Comparison of ENCODE assay signal across 1 cellular context in the genomic region with DNA sequence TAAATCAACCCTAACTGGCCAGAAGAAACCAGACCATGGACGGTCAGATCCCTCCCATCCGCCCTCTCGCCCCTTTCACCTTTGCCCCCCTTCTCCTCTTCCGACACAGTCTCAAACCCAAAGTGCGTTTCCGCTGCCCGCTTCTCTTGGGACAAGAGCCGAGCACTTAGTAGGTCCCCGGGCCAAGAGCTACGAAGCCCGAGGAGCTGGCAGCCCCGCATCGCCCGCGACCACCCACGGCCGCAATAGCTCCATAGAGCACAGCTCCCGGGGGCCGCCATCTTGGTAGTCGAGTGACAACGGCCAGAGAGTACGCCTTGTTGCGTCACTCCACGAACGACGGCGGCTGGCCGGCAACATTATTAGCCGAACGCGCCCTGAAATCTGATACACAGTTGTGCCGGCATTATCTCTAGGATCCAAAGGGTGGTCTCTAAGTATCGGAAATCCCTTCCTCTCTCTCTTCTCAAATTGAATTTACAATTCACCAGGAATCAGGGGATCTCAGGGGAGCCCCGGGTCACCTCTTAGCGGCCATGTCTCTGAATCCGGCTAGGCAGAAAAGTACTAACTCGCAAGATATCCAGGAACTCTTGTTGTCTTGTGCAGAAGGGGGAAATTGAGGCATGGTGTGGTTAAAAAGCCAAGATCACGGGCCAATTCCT.
TF ChIP-seq lines count a peak whose summit lies in the region.

Gene COQ5 (minus strand): TSS at position 298 of the 665 bp plus-strand sequence. CDS start 17 bp downstream, at position 281.

TF ChIP-seq in HEK293, 187 proteins besides CTCF, POLR2A, EP300 and RAD21 (continued from another document and continues in another):
- TF ChIP-seq REST (tag by site-specific recombination; IDR thresholded peaks at IDR 0.05) (no peak), TSHZ1 (tag by site-specific recombination; IDR thresholded peaks at IDR 0.05; ENCODE audit: borderline replicate concordance) (peak; percentile 10; the same call in 1 of the 2 replicates), ZNF24 (tag by site-specific recombination; IDR thresholded peaks at IDR 0.05) (peak; percentile 78; the same call in 1 of the 2 replicates), ZNF580 (tag by site-specific recombination; IDR thresholded peaks at IDR 0.05) (peak; percentile 71; the same call in 1 of the 2 replicates), ZNF645 (tag by site-specific recombination; IDR thresholded peaks at IDR 0.05) (no peak), ZNF37A (tag by site-specific recombination; IDR thresholded peaks at IDR 0.05) (no peak), ZNF558 (tag by site-specific recombination; IDR thresholded peaks at IDR 0.05) (peak; percentile 55; the same call in 1 of the 2 replicates), ZFP37 (tag by site-specific recombination; IDR thresholded peaks at IDR 0.05) (peak; percentile 83; the same call in 1 of the 2 replicates), PBX3 (CRISPR knock-in tag; IDR thresholded peaks at IDR 0.05) (no peak), ZBTB10 (tag by site-specific recombination; IDR thresholded peaks at IDR 0.05) (peak; percentile 73; the same call in 1 of the 2 replicates), ZNF677 (tag by site-specific recombination; IDR thresholded peaks at IDR 0.05) (0 out of 2 replicates have a peak, but pooled peaks have one; percentile 10), YY2 (tag by site-specific recombination; IDR thresholded peaks at IDR 0.05) (peak; percentile 96), ZSCAN23 (tag by site-specific recombination; IDR thresholded peaks at IDR 0.05) (0 out of 2 replicates have a peak, but pooled peaks have one; percentile 78), ZNF366 (tag by site-specific recombination; conservative IDR thresholded peaks at IDR 0.05) (peak; percentile 43), ZNF501 (tag by site-specific recombination; IDR thresholded peaks at IDR 0.05) (peak; percentile 83), INSM2 (tag by site-specific recombination; IDR thresholded peaks at IDR 0.05) (peak; percentile 29; the same call in 1 of the 2 replicates), ZNF76 (tag by site-specific recombination; IDR thresholded peaks at IDR 0.05; ENCODE audit: borderline replicate concordance, low read depth) (peak; percentile 86), SCRT2 (tag by site-specific recombination; IDR thresholded peaks at IDR 0.05) (peak; percentile 72; the same call in 1 of the 2 replicates), BCL11B (tag by site-specific recombination; IDR thresholded peaks at IDR 0.05; ENCODE audit: low read depth) (peak; percentile 88), ZNF521 (tag by site-specific recombination; IDR thresholded peaks at IDR 0.05) (no peak), SP3 (tag by site-specific recombination; IDR thresholded peaks at IDR 0.05) (peak; percentile 86), GLIS2 (tag by site-specific recombination; IDR thresholded peaks at IDR 0.05) (peak; percentile 64; the same call in 1 of the 2 replicates), ZNF2 (tag by site-specific recombination; IDR thresholded peaks at IDR 0.05) (peak; percentile 92), ZNF585B (tag by site-specific recombination; IDR thresholded peaks at IDR 0.05) (no peak), GLIS1 (tag by site-specific recombination; IDR thresholded peaks at IDR 0.05) (peak; percentile 69), MZF1 (tag by site-specific recombination; IDR thresholded peaks at IDR 0.05; ENCODE audit: borderline replicate concordance) (peak; percentile 67; the same call in 1 of the 2 replicates), EGR2 (tag by site-specific recombination; IDR thresholded peaks at IDR 0.05; ENCODE audit: low read depth) (peak; percentile 83), ZNF341 (tag by site-specific recombination; IDR thresholded peaks at IDR 0.05; ENCODE audit: low read depth) (peak; percentile 51), ZNF623 (tag by site-specific recombination; IDR thresholded peaks at IDR 0.05) (peak; percentile 8; the same call in 1 of the 2 replicates), WT1 (tag by site-specific recombination; IDR thresholded peaks at IDR 0.05) (peak; percentile 63), ZNF621 (tag by site-specific recombination; IDR thresholded peaks at IDR 0.05) (no peak)
- TF ChIP-seq, protein P1, sequence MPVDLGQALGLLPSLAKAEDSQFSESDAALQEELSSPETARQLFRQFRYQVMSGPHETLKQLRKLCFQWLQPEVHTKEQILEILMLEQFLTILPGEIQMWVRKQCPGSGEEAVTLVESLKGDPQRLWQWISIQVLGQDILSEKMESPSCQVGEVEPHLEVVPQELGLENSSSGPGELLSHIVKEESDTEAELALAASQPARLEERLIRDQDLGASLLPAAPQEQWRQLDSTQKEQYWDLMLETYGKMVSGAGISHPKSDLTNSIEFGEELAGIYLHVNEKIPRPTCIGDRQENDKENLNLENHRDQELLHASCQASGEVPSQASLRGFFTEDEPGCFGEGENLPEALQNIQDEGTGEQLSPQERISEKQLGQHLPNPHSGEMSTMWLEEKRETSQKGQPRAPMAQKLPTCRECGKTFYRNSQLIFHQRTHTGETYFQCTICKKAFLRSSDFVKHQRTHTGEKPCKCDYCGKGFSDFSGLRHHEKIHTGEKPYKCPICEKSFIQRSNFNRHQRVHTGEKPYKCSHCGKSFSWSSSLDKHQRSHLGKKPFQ (tag by site-specific recombination; IDR thresholded peaks at IDR 0.05), result 0 out of 2 replicates have a peak, but pooled peaks have one; percentile 40
- TF ChIP-seq, protein P2, sequence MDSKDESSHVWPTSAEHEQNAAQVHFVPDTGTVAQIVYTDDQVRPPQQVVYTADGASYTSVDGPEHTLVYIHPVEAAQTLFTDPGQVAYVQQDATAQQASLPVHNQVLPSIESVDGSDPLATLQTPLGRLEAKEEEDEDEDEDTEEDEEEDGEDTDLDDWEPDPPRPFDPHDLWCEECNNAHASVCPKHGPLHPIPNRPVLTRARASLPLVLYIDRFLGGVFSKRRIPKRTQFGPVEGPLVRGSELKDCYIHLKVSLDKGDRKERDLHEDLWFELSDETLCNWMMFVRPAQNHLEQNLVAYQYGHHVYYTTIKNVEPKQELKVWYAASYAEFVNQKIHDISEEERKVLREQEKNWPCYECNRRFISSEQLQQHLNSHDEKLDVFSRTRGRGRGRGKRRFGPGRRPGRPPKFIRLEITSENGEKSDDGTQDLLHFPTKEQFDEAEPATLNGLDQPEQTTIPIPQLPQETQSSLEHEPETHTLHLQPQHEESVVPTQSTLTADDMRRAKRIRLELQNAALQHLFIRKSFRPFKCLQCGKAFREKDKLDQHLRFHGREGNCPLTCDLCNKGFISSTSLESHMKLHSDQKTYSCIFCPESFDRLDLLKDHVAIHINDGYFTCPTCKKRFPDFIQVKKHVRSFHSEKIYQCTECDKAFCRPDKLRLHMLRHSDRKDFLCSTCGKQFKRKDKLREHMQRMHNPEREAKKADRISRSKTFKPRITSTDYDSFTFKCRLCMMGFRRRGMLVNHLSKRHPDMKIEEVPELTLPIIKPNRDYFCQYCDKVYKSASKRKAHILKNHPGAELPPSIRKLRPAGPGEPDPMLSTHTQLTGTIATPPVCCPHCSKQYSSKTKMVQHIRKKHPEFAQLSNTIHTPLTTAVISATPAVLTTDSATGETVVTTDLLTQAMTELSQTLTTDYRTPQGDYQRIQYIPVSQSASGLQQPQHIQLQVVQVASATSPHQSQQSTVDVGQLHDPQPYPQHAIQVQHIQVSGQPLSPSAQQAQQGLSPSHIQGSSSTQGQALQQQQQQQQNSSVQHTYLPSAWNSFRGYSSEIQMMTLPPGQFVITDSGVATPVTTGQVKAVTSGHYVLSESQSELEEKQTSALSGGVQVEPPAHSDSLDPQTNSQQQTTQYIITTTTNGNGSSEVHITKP (tag by site-specific recombination; IDR thresholded peaks at IDR 0.05), result peak; percentile 88
